10 cellular contexts compared by ENCODE assay signal in genomic region chr17:66309793-66310192, GRCh38. TPM values are rescaled to one million over a fixed set of nuclear protein-coding genes. Genes with fewer than 3 reads are reported as not detected.
DNase-seq lines count a peak whose midpoint lies in the region; ATAC-seq lines count a peak whose summit lies in the region.
"Had no signal": no experiment of that assay in that cellular context is flagged by ENCODE, and none has a peak within 500 bp of the region (broad histone marks: within the 10 kb centered on the region; RNA-seq: fewer than 3 reads in every experiment).

No MANE protein-coding gene starts in this region.

- no peaks in the 10 kb centered on the region for H3K27me3 Mint-ChIP-seq in activated CD4-positive, alpha-beta T cell treated with anti-CD3 and anti-CD28 coated beads, Interleukin-2, amount 10 ng/mL, durations not matched to agents 24 days and 14 days
- no peaks in the 10 kb centered on the region for H3K27me3 Mint-ChIP-seq in activated CD8-positive, alpha-beta T cell treated with anti-CD3 and anti-CD28 coated beads, Interleukin-2, amount 10 ng/mL, durations not matched to agents 7 days and 5 days (ENCODE audit: low read depth)

- POLR2A ChIA-PET in activated CD8-positive, alpha-beta T cell treated with anti-CD3 and anti-CD28 coated beads, Interleukin-2, amount 10 ng/mL, durations not matched to agents 7 days and 5 days (lab: Charles Lee) = no interaction called here

- ATAC-seq in activated CD8-positive, alpha-beta T cell treated with anti-CD3 and anti-CD28 coated beads, Interleukin-2, amount 10 ng/mL, durations not matched to agents 7 days and 5 days = no peak
- ATAC-seq in stimulated activated effector memory CD8-positive, alpha-beta T cell treated with anti-CD3 and anti-CD28 coated beads, Interleukin-12 subunit alpha, Interleukin-12 subunit beta, amount 100 ng/mL, for 72 hours = peak; percentile 37
- ATAC-seq in esophagus mucosa = no peak

- no peaks in the 10 kb centered on the region for H3K9me3 Mint-ChIP-seq in activated CD4-positive, alpha-beta T cell treated with anti-CD3 and anti-CD28 coated beads, Interleukin-2, amount 10 ng/mL, durations not matched to agents 24 days and 14 days
- H3K9me3 Mint-ChIP-seq in activated CD8-positive, alpha-beta T cell treated with anti-CD3 and anti-CD28 coated beads, Interleukin-2, amount 10 ng/mL, durations not matched to agents 7 days and 5 days (ENCODE audit: insufficient read depth) = no peaks in the 10 kb centered on the region
- H3K9me3 Mint-ChIP-seq in stimulated activated effector memory CD8-positive, alpha-beta T cell treated with anti-CD3 and anti-CD28 coated beads, Interleukin-12 subunit alpha, Interleukin-12 subunit beta, amount 100 ng/mL, for 72 hours = no peaks in the 10 kb centered on the region

- H3K27ac Mint-ChIP-seq in activated CD4-positive, alpha-beta T cell treated with anti-CD3 and anti-CD28 coated beads, Interleukin-2, amount 10 ng/mL, durations not matched to agents 24 days and 14 days = peak overlapping the region; percentile 80
- peak overlapping the region; percentile 35 for H3K27ac Mint-ChIP-seq in activated CD8-positive, alpha-beta T cell treated with anti-CD3 and anti-CD28 coated beads, Interleukin-2, amount 10 ng/mL, durations not matched to agents 7 days and 5 days
- no peak overlapping the region for H3K27ac Mint-ChIP-seq in stimulated activated effector memory CD8-positive, alpha-beta T cell treated with anti-CD3 and anti-CD28 coated beads, Interleukin-12 subunit alpha, Interleukin-12 subunit beta, amount 100 ng/mL, for 72 hours

- CTCF ChIA-PET in activated CD8-positive, alpha-beta T cell treated with anti-CD3 and anti-CD28 coated beads, Interleukin-2, amount 10 ng/mL, durations not matched to agents 7 days and 5 days (lab: Charles Lee) = interaction anchor here (0.6 to 1.5 kb wide), 14 partner anchors 9 to 186 kb away, joined by 3 to 11 read pairs (median 4); no protein-coding TSS in a partner anchor

- peaks cover 89% of the 10 kb centered on the region for H3K4me1 Mint-ChIP-seq in activated CD4-positive, alpha-beta T cell treated with anti-CD3 and anti-CD28 coated beads, Interleukin-2, amount 10 ng/mL, durations not matched to agents 24 days and 14 days
- H3K4me1 Mint-ChIP-seq in activated CD8-positive, alpha-beta T cell treated with anti-CD3 and anti-CD28 coated beads, Interleukin-2, amount 10 ng/mL, durations not matched to agents 7 days and 5 days (ENCODE audit: low read depth) = peaks cover 87% of the 10 kb centered on the region
- H3K4me1 Mint-ChIP-seq in stimulated activated effector memory CD8-positive, alpha-beta T cell treated with anti-CD3 and anti-CD28 coated beads, Interleukin-12 subunit alpha, Interleukin-12 subunit beta, amount 100 ng/mL, for 72 hours = peaks cover 68% of the 10 kb centered on the region

- intact Hi-C loops in activated CD4-positive, alpha-beta T cell treated with anti-CD3 and anti-CD28 coated beads, Interleukin-2, amount 10 ng/mL, durations not matched to agents 24 days and 14 days (cut with micrococcal nuclease) = loop anchor here (1.0 to 5.0 kb wide), 3 partner anchors 56 to 323 kb away; no protein-coding TSS in a partner anchor

- H3K4me3 Mint-ChIP-seq in activated CD4-positive, alpha-beta T cell treated with anti-CD3 and anti-CD28 coated beads, Interleukin-2, amount 10 ng/mL, durations not matched to agents 24 days and 14 days = peak overlapping the region; percentile 77
- no peak overlapping the region for H3K4me3 Mint-ChIP-seq in activated CD8-positive, alpha-beta T cell treated with anti-CD3 and anti-CD28 coated beads, Interleukin-2, amount 10 ng/mL, durations not matched to agents 7 days and 5 days
- H3K4me3 Mint-ChIP-seq in stimulated activated effector memory CD8-positive, alpha-beta T cell treated with anti-CD3 and anti-CD28 coated beads, Interleukin-12 subunit alpha, Interleukin-12 subunit beta, amount 100 ng/mL, for 72 hours = peak overlapping the region; percentile 16

- H3K36me3 Mint-ChIP-seq in activated CD4-positive, alpha-beta T cell treated with anti-CD3 and anti-CD28 coated beads, Interleukin-2, amount 10 ng/mL, durations not matched to agents 24 days and 14 days (ENCODE audit: low read depth) = peaks cover 71% of the 10 kb centered on the region
- H3K36me3 Mint-ChIP-seq in activated CD8-positive, alpha-beta T cell treated with anti-CD3 and anti-CD28 coated beads, Interleukin-2, amount 10 ng/mL, durations not matched to agents 7 days and 5 days (ENCODE audit: low read depth) = peaks cover 59% of the 10 kb centered on the region
- peaks cover 64% of the 10 kb centered on the region for H3K36me3 Mint-ChIP-seq in stimulated activated effector memory CD8-positive, alpha-beta T cell treated with anti-CD3 and anti-CD28 coated beads, Interleukin-12 subunit alpha, Interleukin-12 subunit beta, amount 100 ng/mL, for 72 hours

- DNase-seq in activated CD4-positive, alpha-beta T cell treated with anti-CD3 and anti-CD28 coated beads, Interleukin-2, amount 10 ng/mL, durations not matched to agents 24 days and 14 days = no peak
- DNase-seq in activated CD4-positive, alpha-beta T cell treated with anti-CD3 and anti-CD28 coated beads for 1 hour = no peak
- no peak for DNase-seq in activated CD8-positive, alpha-beta T cell treated with anti-CD3 and anti-CD28 coated beads, Interleukin-2, amount 10 ng/mL, durations not matched to agents 7 days and 5 days
- peak; percentile 21 for DNase-seq in inferior parietal cortex (ENCODE audit: extremely low spot score)
- DNase-seq in stimulated activated effector memory CD8-positive, alpha-beta T cell treated with anti-CD3 and anti-CD28 coated beads, Interleukin-12 subunit alpha, Interleukin-12 subunit beta, amount 100 ng/mL, for 72 hours (ENCODE audit: low spot score in 2 of 2) = peak in 1 of 2 donors; percentile 42
- no peak for DNase-seq in NCI-H1436 treated with DMSO at 0.1 percent for 48 hours (lab: John Stamatoyannopoulos, UW)
- DNase-seq in NCI-H2029 treated with DMSO at 0.1 percent for 48 hours (lab: John Stamatoyannopoulos, UW) = no peak
- DNase-seq: NCI-H1694; stimulated activated CD4-positive, alpha-beta T cell treated with anti-CD3 and anti-CD28 coated beads, Interleukin-4, amount 100 ng/mL, for 1 hour had no signal

RNA-seq across cellular contexts. Expression of gene PRKCA, which starts 7.4 kb away (rescaled TPM):
- total RNA-seq in activated CD4-positive, alpha-beta T cell treated with anti-CD3 and anti-CD28 coated beads, Interleukin-2, amount 10 ng/mL, durations not matched to agents 24 days and 14 days = 164 TPM in 2 replicates
- total RNA-seq in activated CD8-positive, alpha-beta T cell treated with anti-CD3 and anti-CD28 coated beads, Interleukin-2, amount 10 ng/mL, durations not matched to agents 7 days and 5 days = 10 to 100 TPM; 74.1 to 76.9 TPM
- 4.5 TPM for total RNA-seq in esophagus mucosa

Comparison
In these comparisons a context has a peak if more than half of its experiments do, and no peak if none do; other contexts are left out.
1. RNA of gene PRKCA, which starts 7.4 kb away (total RNA-seq): 164 TPM in activated CD4-positive, alpha-beta T cell treated with anti-CD3 and anti-CD28 coated beads, Interleukin-2, amount 10 ng/mL, durations not matched to agents 24 days and 14 days and 74.1 to 76.9 TPM in activated CD8-positive, alpha-beta T cell treated with anti-CD3 and anti-CD28 coated beads, Interleukin-2, amount 10 ng/mL, durations not matched to agents 7 days and 5 days; 4.5 TPM in esophagus mucosa (single experiment); every median in the first group is over 10 times any median in the second.